In genomic region chr4:161172396-161173026, GRCh38 we compare ENCODE assay signal across 24 cellular contexts.
"Had no signal": no experiment of that assay in that cellular context is flagged by ENCODE, and none has a peak within 500 bp of the region (broad histone marks: within the 10 kb centered on the region; RNA-seq: fewer than 3 reads in every experiment).

No MANE protein-coding gene starts in this region.

- H3K79me2 ChIP-seq: hepatocyte had no signal

- DNase-seq: kidney; left colon; left lung; lower lobe of right lung; mammary epithelial cell; mesenchymal stem cell; mucosa of descending colon; naive thymus-derived CD4-positive, alpha-beta T cell; ovary; stimulated activated CD4-positive, alpha-beta T cell treated with anti-CD3 and anti-CD28 coated beads, Interleukin-1b, Interleukin-23, amount 100 ng/mL, for 48 hours; stimulated activated CD4-positive, alpha-beta T cell treated with anti-CD3 and anti-CD28 coated beads, Interleukin-2, amount 100 ng/mL, for 48 hours; stimulated activated CD4-positive, alpha-beta T cell treated with anti-CD3 and anti-CD28 coated beads, Interleukin-4, amount 100 ng/mL, for 4 hours; stimulated activated CD8-positive, alpha-beta memory T cell treated with anti-CD3 and anti-CD28 coated beads, Interleukin-4, amount 100 ng/mL, for 48 hours; stimulated activated naive CD4-positive, alpha-beta T cell treated with Interleukin-2 at 50 U/mL for 16 hours; stimulated activated naive CD8-positive, alpha-beta T cell treated with anti-CD3 and anti-CD28 coated beads, Interleukin-15, amount 100 ng/mL, for 72 hours; substantia nigra; uterus had no signal

- H3K4me1 ChIP-seq: left lung, lower lobe of right lung, right atrium auricular region, tibial nerve, uterus had no signal

- H3K4me3 ChIP-seq: hepatocyte, left lung, lower lobe of right lung, mucosa of descending colon, ovary, right atrium auricular region, skin epidermis, tibial nerve, uterus had no signal

- H3K36me3 ChIP-seq: left lung, lower lobe of right lung, ovary, right atrium auricular region, tibial nerve, uterus had no signal

- ATAC-seq: left colon; left lung; lower lobe of right lung; mucosa of descending colon; naive thymus-derived CD4-positive, alpha-beta T cell; natural killer cell treated with Interleukin-12 subunit alpha and Interleukin-12 subunit beta and Interleukin-15 and Interleukin-18, amount 100 ng/mL, for 72 hours; sciatic nerve; stimulated activated memory B cell treated with anti-CD40 and anti-IgM and Interleukin-4, amounts not matched to agents 10 μg/mL and 1 μg/mL and 100 μg/mL, for 72 hours; stimulated activated naive CD8-positive, alpha-beta T cell treated with anti-CD3 and anti-CD28 coated beads, Interleukin-15, amount 100 ng/mL, for 72 hours had no signal

- FAIRE-seq: kidney had no signal

- H2AFZ ChIP-seq: hepatocyte had no signal

- H3K27me3 ChIP-seq: hepatocyte, left lung, ovary, right atrium auricular region, tibial nerve, uterus had no signal

- H3K9me3 ChIP-seq: left lung, lower lobe of right lung, mucosa of descending colon, ovary, right atrium auricular region, tibial nerve, uterus had no signal

- H3K27ac ChIP-seq: hepatocyte, left lung, lower lobe of right lung, ovary, right atrium auricular region, skin epidermis, tibial nerve, uterus had no signal

- H3K4me2 ChIP-seq: hepatocyte had no signal
